ENCODE assay signal across 8 cellular contexts in genomic region chr19:5286465-5287029, GRCh38.
"Had no signal": no experiment of that assay in that cellular context is flagged by ENCODE, and none has a peak within 500 bp of the region (broad histone marks: within the 10 kb centered on the region; RNA-seq: fewer than 3 reads in every experiment).

No MANE protein-coding gene starts in this region.

- H3K36me3 Mint-ChIP-seq: activated CD4-positive, alpha-beta memory T cell treated with anti-CD3 and anti-CD28 coated beads for 36 hours; activated naive CD8-positive, alpha-beta T cell treated with anti-CD3 and anti-CD28 coated beads, Interleukin-2, amount 10 ng/mL, durations not matched to agents 7 days and 5 days had no signal

- H3K27me3 ChIP-seq: colonic mucosa, testis had no signal

- H3K4me3 ChIP-seq: colonic mucosa, testis had no signal

- H3K4me1 ChIP-seq: colonic mucosa had no signal

- H3K9me3 ChIP-seq: colonic mucosa, testis had no signal

- DNase-seq: activated CD4-positive, alpha-beta memory T cell treated with anti-CD3 and anti-CD28 coated beads for 36 hours; activated gamma-delta T cell treated with Interleukin-2 at 50 U/mL for 16 hours; activated naive CD8-positive, alpha-beta T cell treated with anti-CD3 and anti-CD28 coated beads, Interleukin-2, amount 10 ng/mL, durations not matched to agents 7 days and 5 days; colonic mucosa; hippocampal formation; retina; small intestine; testis had no signal

- H3K9me3 Mint-ChIP-seq: activated CD4-positive, alpha-beta memory T cell treated with anti-CD3 and anti-CD28 coated beads for 36 hours had no signal

- H3K4me3 Mint-ChIP-seq: activated CD4-positive, alpha-beta memory T cell treated with anti-CD3 and anti-CD28 coated beads for 36 hours; activated naive CD8-positive, alpha-beta T cell treated with anti-CD3 and anti-CD28 coated beads, Interleukin-2, amount 10 ng/mL, durations not matched to agents 7 days and 5 days had no signal

- H3K36me3 ChIP-seq: colonic mucosa had no signal

- H3K27ac Mint-ChIP-seq: activated CD4-positive, alpha-beta memory T cell treated with anti-CD3 and anti-CD28 coated beads for 36 hours; activated naive CD8-positive, alpha-beta T cell treated with anti-CD3 and anti-CD28 coated beads, Interleukin-2, amount 10 ng/mL, durations not matched to agents 7 days and 5 days had no signal

- H3K27ac ChIP-seq: colonic mucosa, testis had no signal
